ENCODE assay signal across 8 cellular contexts in the genomic region with DNA sequence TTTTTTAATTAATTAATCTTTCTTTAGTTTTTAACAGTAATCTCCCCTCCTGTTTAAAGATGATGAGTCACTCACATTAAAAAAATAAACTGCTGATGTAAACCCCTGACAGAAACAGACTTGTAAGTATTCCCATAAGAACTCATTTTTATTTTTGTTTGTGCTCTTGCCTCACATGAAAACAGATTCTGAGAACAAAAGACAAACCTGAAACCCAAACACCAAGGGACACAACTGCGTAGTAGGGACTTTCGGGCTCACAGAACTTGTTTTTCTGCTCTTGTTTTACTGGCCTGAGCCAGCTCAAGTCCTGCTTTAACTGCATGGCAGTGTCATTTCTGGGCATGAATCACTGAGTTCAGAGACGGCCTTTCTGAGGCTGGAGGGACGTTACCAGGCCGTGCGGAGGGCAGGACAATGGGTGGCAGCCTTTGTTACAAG.
A peak's percentile ranks its signal among the peaks of the same experiment; 100 is the strongest.
DNase-seq lines count a peak whose midpoint lies in the region; ATAC-seq and TF ChIP-seq lines count a peak whose summit lies in the region.

No MANE protein-coding gene starts in this region.

- no peak overlapping the region for H3K4me3 ChIP-seq in Caco-2 (ENCODE audit: low read depth, low read length)
- H3K4me3 ChIP-seq in PC-9, result peak overlapping the region; percentile 38; the same call in 1 of the 2 replicates
- H3K4me3 ChIP-seq in choroid plexus epithelial cell (ENCODE audit: low read depth, low read length), result no peak overlapping the region

- intact Hi-C loops in Caco-2 (cut with micrococcal nuclease; ENCODE audit: unreplicated experiment), result no loop called here
- intact Hi-C loops in PC-9 (cut with micrococcal nuclease; ENCODE audit: unreplicated experiment), result no loop called here

- TF ChIP-seq CTCF in Caco-2 (IDR thresholded peaks at IDR 0.05; ENCODE audit: insufficient read depth in 1 of 2, low read depth in 1 of 2, low read length in 1 of 2, severe bottlenecking in 1 of 2, unreplicated experiment in 1 of 2), result no peak
- TF ChIP-seq CTCF in PC-9 (conservative IDR thresholded peaks at IDR 0.05), result no peak
- no peak for TF ChIP-seq CTCF in choroid plexus epithelial cell (conservative IDR thresholded peaks at IDR 0.05; ENCODE audit: low read depth, low read length)

- H3K27ac Mint-ChIP-seq in Caco-2 (ENCODE audit: unreplicated experiment), result peak overlapping the region; percentile 57
- peak overlapping the region; percentile 89 for H3K27ac Mint-ChIP-seq in stimulated activated naive CD8-positive, alpha-beta T cell treated with anti-CD3 and anti-CD28 coated beads, Interleukin-15, Interleukin-2, amounts not matched to agents 100 ng/mL and 50 ng/mL, for 24 hours

- H3K36me3 ChIP-seq in Caco-2 (ENCODE audit: control insufficient read depth, insufficient read depth, low read length), result peaks cover 5% of the 10 kb centered on the region
- H3K36me3 ChIP-seq in PC-9 (ENCODE audit: low read depth), result no peaks in the 10 kb centered on the region

- no peaks in the 10 kb centered on the region for H3K4me1 ChIP-seq in Caco-2
- H3K4me1 ChIP-seq in PC-9 (replicated peaks; ENCODE audit: insufficient read depth), result peaks cover 27% of the 10 kb centered on the region

- H3K27ac ChIP-seq in PC-9, result peak overlapping the region; percentile 98

- no peaks in the 10 kb centered on the region for H3K9me3 ChIP-seq in Caco-2
- no peaks in the 10 kb centered on the region for H3K9me3 ChIP-seq in PC-9 (ENCODE audit: insufficient read depth, low read depth)

- H3K4me3 Mint-ChIP-seq in Caco-2 (ENCODE audit: unreplicated experiment), result no peak overlapping the region
- no peak overlapping the region for H3K4me3 Mint-ChIP-seq in stimulated activated naive CD8-positive, alpha-beta T cell treated with anti-CD3 and anti-CD28 coated beads, Interleukin-15, Interleukin-2, amounts not matched to agents 100 ng/mL and 50 ng/mL, for 24 hours

- H3F3A ChIP-seq in PC-9 (ENCODE audit: insufficient read depth, low read depth), result peaks cover 16% of the 10 kb centered on the region; the same call in 1 of the 2 replicates

- ATAC-seq in GM21825 (IDR thresholded peaks at IDR 0.05; ENCODE audit: unreplicated experiment), result peak; percentile 75

- BruUV-seq in Caco-2 (replicated peaks; lab: Mats Ljungman, UMichigan), result no TSS peak
- BruUV-seq in PC-9 (replicated peaks; lab: Mats Ljungman, UMichigan), result no TSS peak

- H3K36me3 Mint-ChIP-seq in Caco-2 (ENCODE audit: insufficient read depth, unreplicated experiment), result peaks cover 88% of the 10 kb centered on the region
- peaks cover 88% of the 10 kb centered on the region for H3K36me3 Mint-ChIP-seq in stimulated activated naive CD8-positive, alpha-beta T cell treated with anti-CD3 and anti-CD28 coated beads, Interleukin-15, Interleukin-2, amounts not matched to agents 100 ng/mL and 50 ng/mL, for 24 hours (ENCODE audit: low read depth)

- CTCF ChIA-PET in Caco-2 (lab: Charles Lee) (no interaction called here), PC-9 (lab: Charles Lee) (no interaction called here)

- 0 out of 2 replicates have a peak overlapping the region, but pooled peaks have one; percentile 67 for H2AFZ ChIP-seq in PC-9

- POLR2A ChIA-PET in Caco-2 (lab: Charles Lee), result no interaction called here
- POLR2A ChIA-PET in PC-9 (lab: Charles Lee; ENCODE audit: unreplicated experiment), result interaction anchor here (0.6 kb wide), 1 partner anchor 149 kb away, joined by 9 read pairs; no protein-coding TSS in a partner anchor

- no peaks in the 10 kb centered on the region for H3K79me2 ChIP-seq in PC-9 (ENCODE audit: low read depth)

- peaks cover 5% of the 10 kb centered on the region for H3K4me1 Mint-ChIP-seq in Caco-2 (ENCODE audit: low read depth, unreplicated experiment)
- peaks cover 72% of the 10 kb centered on the region for H3K4me1 Mint-ChIP-seq in stimulated activated naive CD8-positive, alpha-beta T cell treated with anti-CD3 and anti-CD28 coated beads, Interleukin-15, Interleukin-2, amounts not matched to agents 100 ng/mL and 50 ng/mL, for 24 hours (ENCODE audit: low read depth)

- H3K27me3 ChIP-seq in Caco-2 (replicated peaks; ENCODE audit: control insufficient read depth, insufficient read depth, low read length) (no peaks in the 10 kb centered on the region), PC-9 (ENCODE audit: insufficient read depth, low read depth) (no peaks in the 10 kb centered on the region)

- H3K27me3 Mint-ChIP-seq in Caco-2 (ENCODE audit: insufficient read depth, unreplicated experiment), result no peaks in the 10 kb centered on the region
- H3K27me3 Mint-ChIP-seq in stimulated activated naive CD8-positive, alpha-beta T cell treated with anti-CD3 and anti-CD28 coated beads, Interleukin-15, Interleukin-2, amounts not matched to agents 100 ng/mL and 50 ng/mL, for 24 hours, result no peaks in the 10 kb centered on the region

- peak overlapping the region; percentile 76 for H3K4me2 ChIP-seq in PC-9

- H3K9me2 ChIP-seq in PC-9 (ENCODE audit: insufficient read depth), result no peaks in the 10 kb centered on the region

- no peaks in the 10 kb centered on the region for H3K9me3 Mint-ChIP-seq in Caco-2 (ENCODE audit: unreplicated experiment)
- H3K9me3 Mint-ChIP-seq in stimulated activated naive CD8-positive, alpha-beta T cell treated with anti-CD3 and anti-CD28 coated beads, Interleukin-15, Interleukin-2, amounts not matched to agents 100 ng/mL and 50 ng/mL, for 24 hours, result no peaks in the 10 kb centered on the region

- no peaks in the 10 kb centered on the region for H4K20me1 ChIP-seq in PC-9 (ENCODE audit: insufficient read depth)

- DNase-seq in Caco-2 (peak in 1 of 2 experiments; percentile 23), PC-9 (peak; percentile 65 to 89), choroid plexus epithelial cell (ENCODE audit: low read depth) (peak; percentile 87), kidney glomerular epithelial cell (lab: John Stamatoyannopoulos, UW) (peak; percentile 76), midbrain (lab: John Stamatoyannopoulos, UW) (no peak), DMS114 treated with DMSO at 0.1 percent for 48 hours (lab: John Stamatoyannopoulos, UW; ENCODE audit: unreplicated experiment) (no peak)

Comparison
In these comparisons a context has a peak if more than half of its experiments do, and no peak if none do; other contexts are left out.
1. DNase-seq: peak in PC-9 (2 of 2), choroid plexus epithelial cell (single experiment) and kidney glomerular epithelial cell (single experiment); none in midbrain (single experiment) and DMS114 treated with DMSO at 0.1 percent for 48 hours (single experiment).